In the genomic region with DNA sequence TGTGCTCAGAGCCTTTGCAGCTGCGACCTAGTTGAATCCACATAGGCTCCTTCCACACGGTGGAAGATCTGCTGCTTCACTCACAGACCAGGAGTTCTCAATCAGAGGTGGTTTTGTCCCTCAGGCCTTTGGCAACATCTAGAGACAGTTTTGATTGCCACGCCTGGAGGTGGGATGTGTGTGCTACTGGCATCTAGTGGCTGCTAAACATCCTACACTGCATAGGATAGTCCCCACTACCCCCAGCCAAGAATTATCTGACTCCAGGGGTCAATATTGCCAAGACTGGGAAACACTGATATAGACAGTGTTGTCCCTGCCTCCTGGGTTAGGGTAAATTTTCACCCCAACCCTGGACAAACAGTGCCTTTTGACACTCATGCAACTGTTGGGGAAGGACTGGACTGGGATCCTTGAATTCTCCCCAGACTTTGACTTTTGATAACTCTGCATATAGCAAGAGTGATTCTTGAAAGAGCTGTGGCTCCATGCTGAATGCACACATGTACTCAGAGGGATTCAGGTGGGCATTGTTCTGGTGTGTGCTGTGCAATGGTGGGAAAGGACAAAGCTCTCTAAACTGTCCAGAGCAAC, we compare ENCODE assay signal across 1 cellular context.
TF ChIP-seq lines count a peak whose summit lies in the region.

No MANE protein-coding gene starts in this region.

TF ChIP-seq in GM12878, 131 proteins besides CTCF, POLR2A, EP300 and RAD21 (continued from another document):
- TF ChIP-seq PAX5 (IDR thresholded peaks at IDR 0.05; ENCODE audit: borderline replicate concordance, low read depth, low read length) (no peak), SMC3 (IDR thresholded peaks at IDR 0.05; ENCODE audit: borderline replicate concordance, low read length) (peak; percentile 59; the same call in 1 of the 2 replicates), RAD51 (IDR thresholded peaks at IDR 0.05) (no peak)
- TF ChIP-seq, protein P1, sequence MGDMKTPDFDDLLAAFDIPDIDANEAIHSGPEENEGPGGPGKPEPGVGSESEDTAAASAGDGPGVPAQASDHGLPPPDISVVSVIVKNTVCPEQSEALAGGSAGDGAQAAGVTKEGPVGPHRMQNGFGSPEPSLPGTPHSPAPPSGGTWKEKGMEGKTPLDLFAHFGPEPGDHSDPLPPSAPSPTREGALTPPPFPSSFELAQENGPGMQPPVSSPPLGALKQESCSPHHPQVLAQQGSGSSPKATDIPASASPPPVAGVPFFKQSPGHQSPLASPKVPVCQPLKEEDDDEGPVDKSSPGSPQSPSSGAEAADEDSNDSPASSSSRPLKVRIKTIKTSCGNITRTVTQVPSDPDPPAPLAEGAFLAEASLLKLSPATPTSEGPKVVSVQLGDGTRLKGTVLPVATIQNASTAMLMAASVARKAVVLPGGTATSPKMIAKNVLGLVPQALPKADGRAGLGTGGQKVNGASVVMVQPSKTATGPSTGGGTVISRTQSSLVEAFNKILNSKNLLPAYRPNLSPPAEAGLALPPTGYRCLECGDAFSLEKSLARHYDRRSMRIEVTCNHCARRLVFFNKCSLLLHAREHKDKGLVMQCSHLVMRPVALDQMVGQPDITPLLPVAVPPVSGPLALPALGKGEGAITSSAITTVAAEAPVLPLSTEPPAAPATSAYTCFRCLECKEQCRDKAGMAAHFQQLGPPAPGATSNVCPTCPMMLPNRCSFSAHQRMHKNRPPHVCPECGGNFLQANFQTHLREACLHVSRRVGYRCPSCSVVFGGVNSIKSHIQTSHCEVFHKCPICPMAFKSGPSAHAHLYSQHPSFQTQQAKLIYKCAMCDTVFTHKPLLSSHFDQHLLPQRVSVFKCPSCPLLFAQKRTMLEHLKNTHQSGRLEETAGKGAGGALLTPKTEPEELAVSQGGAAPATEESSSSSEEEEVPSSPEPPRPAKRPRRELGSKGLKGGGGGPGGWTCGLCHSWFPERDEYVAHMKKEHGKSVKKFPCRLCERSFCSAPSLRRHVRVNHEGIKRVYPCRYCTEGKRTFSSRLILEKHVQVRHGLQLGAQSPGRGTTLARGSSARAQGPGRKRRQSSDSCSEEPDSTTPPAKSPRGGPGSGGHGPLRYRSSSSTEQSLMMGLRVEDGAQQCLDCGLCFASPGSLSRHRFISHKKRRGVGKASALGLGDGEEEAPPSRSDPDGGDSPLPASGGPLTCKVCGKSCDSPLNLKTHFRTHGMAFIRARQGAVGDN (IDR thresholded peaks at IDR 0.05), result no peak
TF ChIP-seq in GM12878: peak in this region for 2.
